ENCODE assay signal across 1 cellular context in the genomic region with DNA sequence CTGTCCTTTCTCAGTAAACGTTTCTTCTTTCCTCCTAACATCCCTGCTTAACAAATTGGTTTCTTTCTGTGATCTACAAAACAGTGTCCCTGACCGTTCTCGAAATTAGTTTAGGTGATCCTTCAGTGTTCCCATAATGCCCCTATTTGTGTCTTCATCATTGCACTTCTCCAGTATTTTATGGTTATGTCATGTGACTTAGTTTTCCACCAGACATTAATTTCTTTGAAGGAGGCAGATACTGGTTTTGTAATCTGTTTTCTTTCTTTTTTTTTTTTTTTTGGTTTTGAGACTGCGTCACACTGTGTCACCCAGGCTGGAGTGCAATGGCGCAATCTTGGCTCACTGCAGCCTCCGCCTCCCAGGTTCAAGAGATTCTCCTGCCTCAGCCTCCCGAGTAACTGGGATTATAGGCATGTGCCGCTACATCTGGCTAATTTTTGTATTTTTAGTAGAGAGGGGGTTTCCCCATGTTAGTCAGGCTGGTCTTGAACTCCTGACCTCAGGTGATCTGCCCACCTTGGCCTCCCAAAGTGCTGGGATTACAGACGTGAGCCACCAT.
TF ChIP-seq lines count a peak whose summit lies in the region.

No MANE protein-coding gene starts in this region.

TF ChIP-seq in GM12878, 131 proteins besides CTCF, POLR2A, EP300 and RAD21:
- peak in 1 of 2 experiments; percentile 21; a peak in 1 of 4 replicates for TF ChIP-seq BHLHE40 (IDR thresholded peaks at IDR 0.05; ENCODE audit: borderline replicate concordance in 1 of 2, low read depth in 2 of 2, low read length in 1 of 2)
TF ChIP-seq in GM12878: peak in this region for 1; not testable (repeated sequence) for 130.
